In genomic region chr18:47418746-47419145, GRCh38 we compare ENCODE assay signal across 18 cellular contexts.
DNase-seq lines count a peak whose midpoint lies in the region; ATAC-seq and TF ChIP-seq lines count a peak whose summit lies in the region.
"Had no signal": no experiment of that assay in that cellular context is flagged by ENCODE, and none has a peak within 500 bp of the region (broad histone marks: within the 10 kb centered on the region; RNA-seq: fewer than 3 reads in every experiment).

No MANE protein-coding gene starts in this region.

- H2AFZ ChIP-seq in SK-N-SH (ENCODE audit: low read depth) = no peak overlapping the region
- no peak overlapping the region for H2AFZ ChIP-seq in OCI-LY7 (ENCODE audit: low read length)

- H3K79me2 ChIP-seq in SK-N-SH (ENCODE audit: insufficient read depth) = no peaks in the 10 kb centered on the region
- no peaks in the 10 kb centered on the region for H3K79me2 ChIP-seq in OCI-LY7 (ENCODE audit: insufficient read depth, low read depth, low read length)

- no peaks in the 10 kb centered on the region for H3K9me3 ChIP-seq in SK-N-SH
- H3K9me3 ChIP-seq in OCI-LY7 (ENCODE audit: low read length) = no peaks in the 10 kb centered on the region
- H3K9me3 ChIP-seq in gastroesophageal sphincter = no peaks in the 10 kb centered on the region
- H3K9me3 ChIP-seq: testis had no signal

- no peaks in the 10 kb centered on the region for H4K20me1 ChIP-seq in SK-N-SH (ENCODE audit: insufficient read depth)
- H4K20me1 ChIP-seq in OCI-LY7 (ENCODE audit: insufficient read depth, low read length) = no peaks in the 10 kb centered on the region

- no peak for TF ChIP-seq RAD21 in SK-N-SH (IDR thresholded peaks at IDR 0.05; ENCODE audit: low read length)

- no peak overlapping the region for H3K9ac ChIP-seq in SK-N-SH

- TF ChIP-seq EP300 in SK-N-SH (IDR thresholded peaks at IDR 0.05; ENCODE audit: borderline replicate concordance in 1 of 2, low read depth in 1 of 2, low read length in 1 of 2) = no peak
- no peak for TF ChIP-seq EP300 in gastroesophageal sphincter (IDR thresholded peaks at IDR 0.05)

- H3K4me3 ChIP-seq in SK-N-SH (ENCODE audit: low read depth in 2 of 2, low read length in 1 of 2) (no peak overlapping the region), OCI-LY7 (ENCODE audit: low read depth, low read length, poor library complexity, severe bottlenecking) (no peak overlapping the region), gastroesophageal sphincter (no peak overlapping the region)
- H3K4me3 ChIP-seq: testis had no signal

- ATAC-seq in SK-N-SH treated with all-trans-retinoic acid at 6 μM for 48 hours (no peak), gastroesophageal sphincter (peak; percentile 41), GM19023 (IDR thresholded peaks at IDR 0.05; ENCODE audit: unreplicated experiment) (no peak)
- ATAC-seq: activated T-helper 17 cell treated with anti-CD3 and anti-CD28 coated beads, Interleukin-2, amount 50 U/mL, for 72 hours; natural killer cell; Panc1 had no signal

- H3K27me3 ChIP-seq in SK-N-SH (ENCODE audit: insufficient read depth) (no peaks in the 10 kb centered on the region), gastroesophageal sphincter (peaks cover 44% of the 10 kb centered on the region)
- H3K27me3 ChIP-seq: testis had no signal

- no TSS peak for BruUV-seq in OCI-LY7 (replicated peaks; lab: Mats Ljungman, UMichigan)

- H3K9me2 ChIP-seq in SK-N-SH = no peaks in the 10 kb centered on the region
- H3K9me2 ChIP-seq in OCI-LY7 (ENCODE audit: insufficient read depth, low read length) = no peaks in the 10 kb centered on the region

- 32% methylated on average over 3 of the region's 3 CpGs for WGBS in SK-N-SH (ENCODE audit: low lambda C conversion rate)
- WGBS in gastroesophageal sphincter (ENCODE audit: low coverage in 1 of 2), 2 donors = 55% methylated on average over 3 of the region's 3 CpGs; no CpG with 5 or more reads in 1 of the 2 donors

- no peaks in the 10 kb centered on the region for H3K36me3 ChIP-seq in SK-N-SH (replicated peaks in 1 of 2; ENCODE audit: control insufficient read depth in 1 of 2, insufficient read depth in 2 of 2, low read length in 1 of 2)
- H3K36me3 ChIP-seq in OCI-LY7 (ENCODE audit: insufficient read depth, low read length) = no peaks in the 10 kb centered on the region
- H3K36me3 ChIP-seq in gastroesophageal sphincter = no peaks in the 10 kb centered on the region

- H3K27ac ChIP-seq in SK-N-SH (ENCODE audit: low read depth in 2 of 2, low read length in 1 of 2) (no peak overlapping the region), OCI-LY7 (ENCODE audit: low read depth, low read length, poor library complexity, severe bottlenecking) (no peak overlapping the region), gastroesophageal sphincter (no peak overlapping the region)
- H3K27ac ChIP-seq: epithelial cell of prostate, testis, VCaP had no signal

- no peak for TF ChIP-seq POLR2A in gastroesophageal sphincter (IDR thresholded peaks at IDR 0.05)

- POLR2A ChIA-PET in SK-N-SH (lab: Yijun Ruan, JAX) = no interaction called here
- POLR2A ChIA-PET in OCI-LY7 (lab: Charles Lee) = no interaction called here

- no peaks in the 10 kb centered on the region for H3F3A ChIP-seq in SK-N-SH (replicated peaks; ENCODE audit: insufficient read depth)

- H3K4me1 ChIP-seq in SK-N-SH (ENCODE audit: control insufficient read depth in 1 of 2, insufficient read depth in 2 of 2, low read depth in 1 of 2, low read length in 1 of 2) = no peaks in the 10 kb centered on the region
- H3K4me1 ChIP-seq in OCI-LY7 (ENCODE audit: insufficient read depth, low read length, poor library complexity, severe bottlenecking) = peaks cover 33% of the 10 kb centered on the region
- no peaks in the 10 kb centered on the region for H3K4me1 ChIP-seq in gastroesophageal sphincter
- H3K4me1 ChIP-seq: testis had no signal

- H3K4me2 ChIP-seq in SK-N-SH (no peak overlapping the region), OCI-LY7 (ENCODE audit: low read length) (peak overlapping the region; percentile 15; the same call in 1 of the 2 replicates)

- intact Hi-C loops in OCI-LY7 (cut with micrococcal nuclease; ENCODE audit: unreplicated experiment) = no loop called here

- DNase-seq in SK-N-SH (no peak), OCI-LY7 (ENCODE audit: low spot score) (no peak), stromal cell of bone marrow (ENCODE audit: low read depth) (peak; percentile 66), NCI-H510A treated with DMSO at 0.1 percent for 48 hours (lab: John Stamatoyannopoulos, UW) (no peak), NCI-H1436 treated with DMSO at 0.1 percent for 48 hours (lab: John Stamatoyannopoulos, UW) (no peak)
- DNase-seq: 8988T, GF-D8, natural killer cell, NCI-H226, SW 1271, testis had no signal

- CTCF ChIA-PET in SK-N-SH (lab: Yijun Ruan, JAX) (no interaction called here), OCI-LY7 (lab: Charles Lee; ENCODE audit: unreplicated experiment) (interaction anchor here (0.6 kb wide), 1 partner anchor 10 kb away, joined by 5 read pairs; no protein-coding TSS in a partner anchor)

- TF ChIP-seq CTCF in SK-N-SH (IDR thresholded peaks at IDR 0.05) (no peak), OCI-LY7 (conservative IDR thresholded peaks at IDR 0.05; ENCODE audit: low read length) (no peak), gastroesophageal sphincter (IDR thresholded peaks at IDR 0.05) (no peak)

TF ChIP-seq in SK-N-SH treated with all-trans-retinoic acid at 6 μM for 48 hours, 23 proteins besides CTCF, POLR2A, EP300 and RAD21:
- TF ChIP-seq PATZ1 (CRISPR knock-in tag; IDR thresholded peaks at IDR 0.05; ENCODE audit: borderline replicate concordance) (no peak), ISL1 (CRISPR knock-in tag; IDR thresholded peaks at IDR 0.05) (peak; percentile 48)

TF ChIP-seq in SK-N-SH, 30 proteins besides CTCF, POLR2A, EP300 and RAD21 (continues in another document):
- TF ChIP-seq GABPA (IDR thresholded peaks at IDR 0.05; ENCODE audit: low read depth) (no peak), RXRA (IDR thresholded peaks at IDR 0.05; ENCODE audit: borderline replicate concordance, low read depth) (no peak), TCF12 (IDR thresholded peaks at IDR 0.05) (no peak), ELF1 (IDR thresholded peaks at IDR 0.05) (no peak), CHD2 (IDR thresholded peaks at IDR 0.05; ENCODE audit: low read length, partially characterized antibody) (no peak), POLR2AphosphoS5 (IDR thresholded peaks at IDR 0.05; ENCODE audit: low read depth, low read length) (no peak), REST (IDR thresholded peaks at IDR 0.05; ENCODE audit: low read depth, low read length) (no peak), FOSL2 (IDR thresholded peaks at IDR 0.05; ENCODE audit: borderline replicate concordance, low read depth) (no peak), USF1 (IDR thresholded peaks at IDR 0.05; ENCODE audit: borderline replicate concordance, low read depth) (no peak), SIN3A (IDR thresholded peaks at IDR 0.05; ENCODE audit: borderline replicate concordance, low read depth, low read length) (no peak), TEAD4 (IDR thresholded peaks at IDR 0.05; ENCODE audit: borderline replicate concordance, insufficient read depth) (no peak), MEF2A (IDR thresholded peaks at IDR 0.05; ENCODE audit: borderline replicate concordance, low read depth) (no peak), EZH2phosphoT487 (IDR thresholded peaks at IDR 0.05; ENCODE audit: borderline replicate concordance, low read depth) (no peak)
- TF ChIP-seq, protein P1, sequence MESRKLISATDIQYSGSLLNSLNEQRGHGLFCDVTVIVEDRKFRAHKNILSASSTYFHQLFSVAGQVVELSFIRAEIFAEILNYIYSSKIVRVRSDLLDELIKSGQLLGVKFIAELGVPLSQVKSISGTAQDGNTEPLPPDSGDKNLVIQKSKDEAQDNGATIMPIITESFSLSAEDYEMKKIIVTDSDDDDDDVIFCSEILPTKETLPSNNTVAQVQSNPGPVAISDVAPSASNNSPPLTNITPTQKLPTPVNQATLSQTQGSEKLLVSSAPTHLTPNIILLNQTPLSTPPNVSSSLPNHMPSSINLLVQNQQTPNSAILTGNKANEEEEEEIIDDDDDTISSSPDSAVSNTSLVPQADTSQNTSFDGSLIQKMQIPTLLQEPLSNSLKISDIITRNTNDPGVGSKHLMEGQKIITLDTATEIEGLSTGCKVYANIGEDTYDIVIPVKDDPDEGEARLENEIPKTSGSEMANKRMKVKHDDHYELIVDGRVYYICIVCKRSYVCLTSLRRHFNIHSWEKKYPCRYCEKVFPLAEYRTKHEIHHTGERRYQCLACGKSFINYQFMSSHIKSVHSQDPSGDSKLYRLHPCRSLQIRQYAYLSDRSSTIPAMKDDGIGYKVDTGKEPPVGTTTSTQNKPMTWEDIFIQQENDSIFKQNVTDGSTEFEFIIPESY (IDR thresholded peaks at IDR 0.05; ENCODE audit: borderline replicate concordance, low read depth) = no peak
